ENCODE assay signal across 17 cellular contexts in the genomic region with DNA sequence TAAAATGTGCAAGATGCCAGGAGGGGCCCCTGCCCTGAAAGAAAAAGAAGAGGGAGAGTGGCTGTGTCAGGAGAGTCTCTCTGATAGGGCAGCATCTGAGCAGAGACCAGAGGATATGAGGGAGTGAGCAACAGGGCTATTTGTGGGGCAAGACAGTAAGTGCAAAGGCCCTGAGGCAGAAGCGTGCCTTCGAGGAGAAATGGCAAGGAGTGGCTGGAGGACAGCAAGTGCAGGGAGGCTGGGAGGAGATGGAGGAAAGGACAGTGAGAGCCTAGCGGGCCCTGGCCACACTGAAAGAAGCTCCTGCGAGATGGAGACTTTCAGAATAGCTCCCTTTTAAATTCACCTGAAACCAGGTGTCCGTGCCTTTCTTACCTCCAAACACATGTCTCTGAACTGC.
"Had no signal": no experiment of that assay in that cellular context is flagged by ENCODE, and none has a peak within 500 bp of the region (broad histone marks: within the 10 kb centered on the region; RNA-seq: fewer than 3 reads in every experiment).

No MANE protein-coding gene starts in this region.

- H3K27me3 Mint-ChIP-seq: stimulated activated memory B cell treated with anti-CD40 and anti-IgM and Interleukin-4, amounts not matched to agents 10 μg/mL and 1 μg/mL and 100 μg/mL, for 72 hours; stimulated activated naive CD8-positive, alpha-beta T cell treated with anti-CD3 and anti-CD28 coated beads, Interleukin-15, Interleukin-2, amounts not matched to agents 100 ng/mL and 50 ng/mL, for 24 hours had no signal

- H3K4me3 ChIP-seq: colonic mucosa, heart left ventricle, spleen, thoracic aorta, transverse colon had no signal

- H3K9me3 ChIP-seq: colonic mucosa, heart left ventricle, neutrophil, thoracic aorta, transverse colon had no signal

- H3K9me3 Mint-ChIP-seq: naive thymus-derived CD4-positive, alpha-beta T cell; nephron progenitor cell; stimulated activated memory B cell treated with anti-CD40 and anti-IgM and Interleukin-4, amounts not matched to agents 10 μg/mL and 1 μg/mL and 100 μg/mL, for 72 hours; stimulated activated naive CD8-positive, alpha-beta T cell treated with anti-CD3 and anti-CD28 coated beads, Interleukin-15, Interleukin-2, amounts not matched to agents 100 ng/mL and 50 ng/mL, for 24 hours had no signal

- H3K4me3 Mint-ChIP-seq: naive thymus-derived CD4-positive, alpha-beta T cell; nephron progenitor cell; stimulated activated memory B cell treated with anti-CD40 and anti-IgM and Interleukin-4, amounts not matched to agents 10 μg/mL and 1 μg/mL and 100 μg/mL, for 72 hours; stimulated activated naive CD8-positive, alpha-beta T cell treated with anti-CD3 and anti-CD28 coated beads, Interleukin-15, Interleukin-2, amounts not matched to agents 100 ng/mL and 50 ng/mL, for 24 hours had no signal

- H3K36me3 ChIP-seq: colonic mucosa, heart left ventricle, neutrophil, spleen, thoracic aorta, transverse colon had no signal

- DNase-seq: colonic mucosa; effector CD8-positive, alpha-beta T cell; heart left ventricle; hippocampal formation; kidney glomerular epithelial cell; mammary epithelial cell; naive thymus-derived CD4-positive, alpha-beta T cell; nephron progenitor cell; spleen; stimulated activated CD4-positive, alpha-beta T cell treated with anti-CD3 and anti-CD28 coated beads, Interleukin-15, amount 100 ng/mL, for 24 hours; stimulated activated CD4-positive, alpha-beta T cell treated with anti-CD3 and anti-CD28 coated beads, Interleukin-1b, Interleukin-23, amount 100 ng/mL, for 48 hours; stimulated activated CD4-positive, alpha-beta T cell treated with anti-CD3 and anti-CD28 coated beads, Interleukin-4, amount 100 ng/mL, for 24 hours; transverse colon had no signal

- H3K27me3 ChIP-seq: colonic mucosa, heart left ventricle, neutrophil, spleen, transverse colon had no signal

- H3K27ac Mint-ChIP-seq: naive thymus-derived CD4-positive, alpha-beta T cell; nephron progenitor cell; stimulated activated memory B cell treated with anti-CD40 and anti-IgM and Interleukin-4, amounts not matched to agents 10 μg/mL and 1 μg/mL and 100 μg/mL, for 72 hours; stimulated activated naive CD8-positive, alpha-beta T cell treated with anti-CD3 and anti-CD28 coated beads, Interleukin-15, Interleukin-2, amounts not matched to agents 100 ng/mL and 50 ng/mL, for 24 hours had no signal

- H3K27ac ChIP-seq: colonic mucosa, heart left ventricle, neutrophil, spleen, thoracic aorta, transverse colon had no signal

- H3K4me1 ChIP-seq: colonic mucosa, heart left ventricle, transverse colon had no signal

- H3K4me1 Mint-ChIP-seq: nephron progenitor cell had no signal

- H3K36me3 Mint-ChIP-seq: stimulated activated memory B cell treated with anti-CD40 and anti-IgM and Interleukin-4, amounts not matched to agents 10 μg/mL and 1 μg/mL and 100 μg/mL, for 72 hours had no signal
